ENCODE assay signal across 14 cellular contexts in genomic region chr4:52611030-52611555, GRCh38. TPM values are rescaled to one million over a fixed set of nuclear protein-coding genes. Genes with fewer than 3 reads are reported as not detected.
DNase-seq lines count a peak whose midpoint lies in the region; ATAC-seq and TF ChIP-seq lines count a peak whose summit lies in the region.
"Had no signal": no experiment of that assay in that cellular context is flagged by ENCODE, and none has a peak within 500 bp of the region (broad histone marks: within the 10 kb centered on the region; RNA-seq: fewer than 3 reads in every experiment).

No MANE protein-coding gene starts in this region.

- DNase-seq in SJCRH30 (peak; percentile 76 to 88), WERI-Rb-1 (peak; percentile 8), right cardiac atrium (no peak), neuronal stem cell (ENCODE audit: low spot score) (no peak), tibial nerve (ENCODE audit: low spot score in 2 of 2) (no peak), NCI-H2196 treated with DMSO at 0.1 percent for 48 hours (lab: John Stamatoyannopoulos, UW; ENCODE audit: unreplicated experiment) (no peak), BE2C (no peak)
- DNase-seq: Caco-2; CD8-positive, alpha-beta memory T cell; DND-41; GDM1; GOT3; H9 had no signal

- no peaks in the 10 kb centered on the region for H3K27me3 ChIP-seq in SJCRH30
- H3K27me3 ChIP-seq in WERI-Rb-1 (ENCODE audit: insufficient read depth, low read depth, severe bottlenecking), result peaks cover 16% of the 10 kb centered on the region
- H3K27me3 ChIP-seq in right cardiac atrium (ENCODE audit: control insufficient read depth, insufficient read depth), result no peaks in the 10 kb centered on the region
- no peaks in the 10 kb centered on the region for H3K27me3 ChIP-seq in neuronal stem cell (ENCODE audit: control insufficient read depth in 3 of 3, insufficient read depth in 3 of 3, low read depth in 1 of 3, low read length in 3 of 3)
- no peaks in the 10 kb centered on the region for H3K27me3 ChIP-seq in tibial nerve
- H3K27me3 ChIP-seq in BE2C, result no peaks in the 10 kb centered on the region

- H4K8ac ChIP-seq in neuronal stem cell (ENCODE audit: low read depth, low read length), result no peak overlapping the region

- no peaks in the 10 kb centered on the region for H3K79me1 ChIP-seq in neuronal stem cell (ENCODE audit: low read depth, low read length)

- no peak overlapping the region for H3K4me2 ChIP-seq in neuronal stem cell (ENCODE audit: insufficient read depth, low read length, poor library complexity, severe bottlenecking)
- H3K4me2 ChIP-seq: A549 had no signal

- no peak overlapping the region for H3K4me3 ChIP-seq in SJCRH30
- no peak overlapping the region for H3K4me3 ChIP-seq in WERI-Rb-1 (ENCODE audit: low read depth, low read length)
- H3K4me3 ChIP-seq in right cardiac atrium (ENCODE audit: low read length), result no peak overlapping the region
- H3K4me3 ChIP-seq in neuronal stem cell (ENCODE audit: low read length in 2 of 2), result peak overlapping the region in 1 of 2 donors; percentile 69
- H3K4me3 ChIP-seq in tibial nerve, result no peak overlapping the region
- H3K4me3 ChIP-seq in BE2C (ENCODE audit: low read depth, low read length), result no peak overlapping the region
- H3K4me3 ChIP-seq: A549 had no signal

- H3K9me3 ChIP-seq in SJCRH30 (replicated peaks) (peaks cover 5% of the 10 kb centered on the region; the same call in 1 of the 2 replicates), WERI-Rb-1 (ENCODE audit: severe bottlenecking) (no peaks in the 10 kb centered on the region), right cardiac atrium (ENCODE audit: control insufficient read depth, low read length) (no peaks in the 10 kb centered on the region), neuronal stem cell (replicated peaks in 1 of 2; ENCODE audit: control insufficient read depth in 2 of 2, insufficient read depth in 1 of 2, low read depth in 1 of 2, low read length in 2 of 2) (peaks cover 3 to 13% of the 10 kb centered on the region in 2 donors), tibial nerve (no peaks in the 10 kb centered on the region), BE2C (no peaks in the 10 kb centered on the region)
- H3K9me3 ChIP-seq: A549, Caco-2 had no signal

- peak overlapping the region; percentile 42 for H3K14ac ChIP-seq in neuronal stem cell (ENCODE audit: low read length)

- TF ChIP-seq EP300 in tibial nerve (IDR thresholded peaks at IDR 0.05), result no peak

- WGBS in right cardiac atrium, result 58% methylated on average over 6 of the region's 6 CpGs
- no CpG with 5 or more reads among the region's 6 CpGs for WGBS in neuronal stem cell (ENCODE audit: extremely low coverage in 2 of 2, insufficient read length in 2 of 2, insufficient replicate concordance in 1 of 2), 2 donors
- WGBS in tibial nerve, 2 donors, result 88 to 89% methylated on average over 6 of the region's 6 CpGs

- no peak overlapping the region for H2BK12ac ChIP-seq in neuronal stem cell (ENCODE audit: low read length)

- H2BK120ac ChIP-seq in neuronal stem cell (ENCODE audit: low read depth, low read length), result no peak overlapping the region

- intact Hi-C loops in right cardiac atrium (cut with DNase I), result no loop called here

- no peak overlapping the region for H3K4ac ChIP-seq in neuronal stem cell (ENCODE audit: low read length)

- peak overlapping the region; percentile 55 for H3K9ac ChIP-seq in neuronal stem cell (ENCODE audit: low read depth, low read length, poor library complexity)

- H3K27ac ChIP-seq in SJCRH30 (peak overlapping the region; percentile 68), WERI-Rb-1 (no peak overlapping the region), right cardiac atrium (ENCODE audit: low read length) (no peak overlapping the region), neuronal stem cell (replicated peaks; ENCODE audit: low read length) (no peak overlapping the region), tibial nerve (no peak overlapping the region)
- H3K27ac ChIP-seq: A549 had no signal

- TF ChIP-seq CTCF in WERI-Rb-1 (IDR thresholded peaks at IDR 0.05; ENCODE audit: low read depth, low read length), result no peak
- no peak for TF ChIP-seq CTCF in tibial nerve (IDR thresholded peaks at IDR 0.05)
- no peak for TF ChIP-seq CTCF in BE2C (IDR thresholded peaks at IDR 0.05; ENCODE audit: low read depth, low read length)

- no peak overlapping the region for H3K23ac ChIP-seq in neuronal stem cell (ENCODE audit: low read depth, low read length, poor library complexity)

- H3K4me1 ChIP-seq in SJCRH30, result peaks cover 16% of the 10 kb centered on the region
- no peaks in the 10 kb centered on the region for H3K4me1 ChIP-seq in right cardiac atrium (ENCODE audit: control insufficient read depth, insufficient read depth, low read length)
- no peaks in the 10 kb centered on the region for H3K4me1 ChIP-seq in neuronal stem cell (ENCODE audit: control insufficient read depth in 2 of 2, insufficient read depth in 1 of 2, low read depth in 1 of 2, low read length in 2 of 2)
- no peaks in the 10 kb centered on the region for H3K4me1 ChIP-seq in tibial nerve
- H3K4me1 ChIP-seq in BE2C, result no peaks in the 10 kb centered on the region
- H3K4me1 ChIP-seq: A549, Caco-2 had no signal

- H3K18ac ChIP-seq in neuronal stem cell (ENCODE audit: low read length), result peak overlapping the region; percentile 27

- no peak overlapping the region for H4K91ac ChIP-seq in neuronal stem cell (ENCODE audit: low read depth, low read length, poor library complexity)

- H2AFZ ChIP-seq in neuronal stem cell (ENCODE audit: low read length), result no peak overlapping the region

- no peak overlapping the region for H2BK5ac ChIP-seq in neuronal stem cell (ENCODE audit: low read length)

- H2AK5ac ChIP-seq in neuronal stem cell (ENCODE audit: low read depth, low read length), result peak overlapping the region; percentile 54

- H3K36me3 ChIP-seq in SJCRH30, result peaks cover 45% of the 10 kb centered on the region
- H3K36me3 ChIP-seq in WERI-Rb-1, result no peaks in the 10 kb centered on the region
- H3K36me3 ChIP-seq in neuronal stem cell (replicated peaks in 1 of 2; ENCODE audit: control insufficient read depth in 2 of 2, insufficient read depth in 2 of 2, low read length in 2 of 2), result peaks cover 9 to 56% of the 10 kb centered on the region in 2 donors
- H3K36me3 ChIP-seq in tibial nerve, result peaks cover 0 to 68% (median 0%) of the 10 kb centered on the region in 3 donors
- no peaks in the 10 kb centered on the region; the same call in 1 of the 2 replicates for H3K36me3 ChIP-seq in BE2C

- TF ChIP-seq POLR2A in tibial nerve (IDR thresholded peaks at IDR 0.05), result no peak

- peak; percentile 39 to 45 for ATAC-seq in right cardiac atrium
- ATAC-seq: A549 had no signal

- no peak overlapping the region for H2BK15ac ChIP-seq in neuronal stem cell (ENCODE audit: low read length)

RNA-seq across cellular contexts. Expression of gene USP46, which starts 48.0 kb away (rescaled TPM):
- total RNA-seq in SJCRH30 (2014; rRNA removed; shearing (Covaris generic)), result 47.1 and 49.0 TPM in 2 replicates
- 10 to 100 TPM; 51.1 to 63.7 (median 59.5) TPM for total RNA-seq in right cardiac atrium
- polyA plus RNA-seq in right cardiac atrium, result 12.6 TPM
- 33.6 TPM for polyA plus RNA-seq in neuronal stem cell (2013, experiment 1 of 2)
- polyA plus RNA-seq in neuronal stem cell (2013, experiment 2 of 2), result 35.2 TPM
- 10 to 100 TPM; 28.2 to 55.5 (median 37.9) TPM for total RNA-seq in tibial nerve
- 4.8 TPM for polyA plus RNA-seq in BE2C (2012; ENCODE audit: insufficient read depth, insufficient read length, low read depth)

Comparison
In these comparisons a context has a peak if more than half of its experiments do, and no peak if none do; other contexts are left out.
1. DNase-seq: peak in SJCRH30 (2 of 2) and WERI-Rb-1 (single experiment); none in right cardiac atrium (0 of 3), neuronal stem cell (single experiment), tibial nerve (0 of 2), NCI-H2196 treated with DMSO at 0.1 percent for 48 hours (single experiment) and BE2C (single experiment).